Comparison of ENCODE assay signal across 8 cellular contexts in genomic region chr6:31952140-31952805, GRCh38.
DNase-seq lines count a peak whose midpoint lies in the region; ATAC-seq and TF ChIP-seq lines count a peak whose summit lies in the region.

No MANE protein-coding gene starts in this region.

- no peaks in the 10 kb centered on the region for H3K79me2 ChIP-seq in OCI-LY3 (ENCODE audit: low read length)

- no peaks in the 10 kb centered on the region for H3K9me3 ChIP-seq in OCI-LY3 (ENCODE audit: insufficient read depth, low read length)
- H3K9me3 ChIP-seq in iPS DF 6.9 (ENCODE audit: control insufficient read depth, insufficient read depth, low read length), result no peaks in the 10 kb centered on the region

- DNase-seq in ACHN (peak; percentile 60), astrocyte of the spinal cord (ENCODE audit: low read depth, low spot score) (peak; percentile 61), iPS DF 6.9 (ENCODE audit: low read depth, low spot score) (peak; percentile 25)
- peak; percentile 50 to 54 for DNase-seq in stimulated activated CD4-positive, alpha-beta T cell treated with anti-CD3 and anti-CD28 coated beads, Interleukin-2, amount 100 ng/mL, for 24 hours

- H3K36me3 ChIP-seq in OCI-LY3 (replicated peaks; ENCODE audit: low read depth, low read length), result peaks cover 4% of the 10 kb centered on the region
- H3K36me3 ChIP-seq in iPS DF 6.9 (ENCODE audit: control insufficient read depth, insufficient read depth, low read length), result peaks cover 31% of the 10 kb centered on the region

- H3K4me2 ChIP-seq in OCI-LY3 (ENCODE audit: low read length), result no peak overlapping the region

- no peak overlapping the region for H3K9ac ChIP-seq in OCI-LY3 (ENCODE audit: low read length)

- TF ChIP-seq CTCF in GM12872 (IDR thresholded peaks at IDR 0.05; ENCODE audit: insufficient read depth, low read depth, low read length), result peak; percentile 63
- TF ChIP-seq CTCF in OCI-LY3 (IDR thresholded peaks at IDR 0.05; ENCODE audit: low read depth, low read length), result peak; percentile 46
- peak; percentile 89 for TF ChIP-seq CTCF in astrocyte of the spinal cord (IDR thresholded peaks at IDR 0.05; ENCODE audit: low read depth, low read length)

- no peak overlapping the region for H3K27ac ChIP-seq in OCI-LY3 (ENCODE audit: low read length)
- no peak overlapping the region for H3K27ac ChIP-seq in iPS DF 6.9 (ENCODE audit: low read length)

- no peaks in the 10 kb centered on the region for H3K4me1 ChIP-seq in OCI-LY3 (ENCODE audit: low read length)
- H3K4me1 ChIP-seq in iPS DF 6.9 (ENCODE audit: control insufficient read depth, insufficient read depth, low read length), result no peaks in the 10 kb centered on the region

- H4K20me1 ChIP-seq in OCI-LY3 (ENCODE audit: insufficient read depth, low read length), result no peaks in the 10 kb centered on the region

- no CpG with 5 or more reads among the region's 5 CpGs for WGBS in iPS DF 6.9 (ENCODE audit: insufficient coverage, insufficient read length)

- ATAC-seq in GM18511 (IDR thresholded peaks at IDR 0.05; ENCODE audit: unreplicated experiment) (no peak), HG03457 (IDR thresholded peaks at IDR 0.05; ENCODE audit: unreplicated experiment) (no peak)

- in situ Hi-C loops in ACHN (cut with HindIII; ENCODE audit: low pct_ligation_motif_present, low pct_unique_long_range_greater_than_20kb, low sequenced_read_pairs), result no loop called here
- in situ Hi-C loops in astrocyte of the spinal cord (cut with HindIII; ENCODE audit: low sequenced_read_pairs), result no loop called here

- H3K4me3 ChIP-seq in OCI-LY3 (ENCODE audit: low read length) (no peak overlapping the region), astrocyte of the spinal cord (ENCODE audit: low read depth, low read length) (no peak overlapping the region), iPS DF 6.9 (ENCODE audit: low read length) (no peak overlapping the region)

- H3K27me3 ChIP-seq in OCI-LY3 (ENCODE audit: low read depth, low read length) (no peaks in the 10 kb centered on the region), iPS DF 6.9 (ENCODE audit: control insufficient read depth, insufficient read depth, low read length) (no peaks in the 10 kb centered on the region)

- H2AFZ ChIP-seq in OCI-LY3 (ENCODE audit: low read depth, low read length), result no peak overlapping the region
